Comparison of ENCODE assay signal across 8 cellular contexts in the genomic region with DNA sequence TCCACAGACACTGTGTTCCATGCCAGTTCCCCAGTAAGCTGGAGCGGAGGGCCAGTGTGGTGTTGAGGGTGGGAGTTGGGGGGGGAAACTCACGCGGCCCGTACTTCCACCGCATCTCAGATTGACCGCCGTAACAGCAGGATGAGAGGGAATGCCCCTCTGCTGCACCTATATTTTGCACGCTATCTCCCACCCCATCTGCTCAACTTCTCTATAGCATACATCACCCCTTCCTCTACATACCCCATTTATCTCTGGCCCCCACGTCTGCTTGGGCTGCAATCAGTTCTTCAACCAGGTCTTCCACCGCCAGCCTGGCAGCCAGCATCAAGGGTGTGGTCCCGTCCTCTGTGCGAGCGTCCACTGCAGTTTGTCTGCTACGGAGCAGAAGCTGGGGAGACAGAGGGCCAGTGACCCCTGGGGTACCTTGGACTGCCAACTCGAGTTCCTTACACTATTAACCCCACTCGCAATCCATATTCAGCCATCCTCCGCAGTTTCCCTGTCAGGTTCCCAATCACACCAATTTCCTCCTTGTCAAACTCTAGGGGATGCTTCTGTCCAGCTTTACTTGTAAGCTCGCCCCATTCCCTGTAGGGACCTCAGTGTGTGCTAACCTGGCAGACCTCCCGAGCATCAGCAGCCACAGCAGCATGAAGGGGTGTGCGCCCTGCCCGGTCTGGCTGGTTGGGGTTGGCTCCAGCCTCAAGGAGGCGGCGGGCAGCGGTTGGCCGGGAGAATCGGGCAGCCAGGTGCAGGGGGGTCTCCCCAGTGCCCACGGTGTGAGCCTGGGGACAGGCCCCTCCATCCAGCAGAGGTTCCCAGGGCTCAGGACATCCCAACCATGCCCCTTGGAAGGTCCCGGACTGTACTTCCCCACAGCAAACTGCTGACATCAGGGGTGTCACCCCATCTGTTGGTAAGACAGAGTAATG. TPM values are rescaled to one million over a fixed set of nuclear protein-coding genes. Genes with fewer than 3 reads are reported as not detected.
DNase-seq lines count a peak whose midpoint lies in the region; ATAC-seq and TF ChIP-seq lines count a peak whose summit lies in the region.

No MANE protein-coding gene starts in this region.

- H3K9me3 Mint-ChIP-seq in nephron progenitor cell, result no peaks in the 10 kb centered on the region

- H3K4me3 ChIP-seq in SK-N-SH (ENCODE audit: low read depth in 2 of 2, low read length in 1 of 2) (peak overlapping the region; percentile 83 to 95), esophagus (ENCODE audit: low read depth in 1 of 2, low read length in 2 of 2) (peak overlapping the region; percentile 72 to 79)

- H3K27ac ChIP-seq in SK-N-SH (ENCODE audit: low read depth in 2 of 2, low read length in 1 of 2), result peak overlapping the region; percentile 99 to 100
- H3K27ac ChIP-seq in esophagus (ENCODE audit: low read depth in 2 of 2, low read length in 1 of 2), result peak overlapping the region; percentile 98 to 99

- peak overlapping the region; percentile 100 for H3K27ac Mint-ChIP-seq in nephron progenitor cell

- peaks cover 2% of the 10 kb centered on the region for H3K27me3 Mint-ChIP-seq in nephron progenitor cell (ENCODE audit: low read depth, poor library complexity)

- no peaks in the 10 kb centered on the region for H3K36me3 ChIP-seq in SK-N-SH (replicated peaks in 1 of 2; ENCODE audit: control insufficient read depth in 1 of 2, insufficient read depth in 2 of 2, low read length in 1 of 2)
- H3K36me3 ChIP-seq in esophagus (ENCODE audit: control insufficient read depth in 2 of 2, insufficient read depth in 2 of 2, low read length in 1 of 2), result no peaks in the 10 kb centered on the region

- peak overlapping the region; percentile 100 for H3K4me2 ChIP-seq in SK-N-SH

- H3K36me3 Mint-ChIP-seq in nephron progenitor cell (ENCODE audit: low read depth), result no peaks in the 10 kb centered on the region

- H3K4me1 Mint-ChIP-seq in nephron progenitor cell, result peaks cover 60% of the 10 kb centered on the region

- H3F3A ChIP-seq in SK-N-SH (replicated peaks; ENCODE audit: insufficient read depth), result peaks cover 15% of the 10 kb centered on the region

- no peaks in the 10 kb centered on the region for H4K20me1 ChIP-seq in SK-N-SH (ENCODE audit: insufficient read depth)

- DNase-seq in GM20000 (ENCODE audit: low spot score) (peak; percentile 49), SK-N-SH (peak; percentile 70), nephron progenitor cell (no peak), NCI-H446 (lab: John Stamatoyannopoulos, UW) (no peak), NCI-H2107 treated with DMSO at 0.1 percent for 48 hours (lab: John Stamatoyannopoulos, UW; ENCODE audit: unreplicated experiment) (no peak)
- no peak for DNase-seq in stimulated activated CD4-positive, alpha-beta T cell treated with anti-CD3 and anti-CD28 coated beads, Interleukin-2, amount 100 ng/mL, for 24 hours

- peak overlapping the region; percentile 40; the same call in 1 of the 2 replicates for H2AFZ ChIP-seq in SK-N-SH (ENCODE audit: low read depth)

- TF ChIP-seq CTCF in GM20000 (IDR thresholded peaks at IDR 0.05; ENCODE audit: extremely low read depth, missing control alignments) (no peak), SK-N-SH (IDR thresholded peaks at IDR 0.05) (no peak), nephron progenitor cell (IDR thresholded peaks at IDR 0.05) (no peak)

- POLR2A ChIA-PET in SK-N-SH (lab: Yijun Ruan, JAX), result interaction anchor here (0.8 to 1.4 kb wide), 3 partner anchors 67 to 775 kb away, joined by 3 to 4 read pairs (median 3); partner anchors contain the start of genes DDX39B and FKBPL

- no peak for ATAC-seq in HG02970 (IDR thresholded peaks at IDR 0.05; ENCODE audit: low FRiP score, unreplicated experiment)

- H3K9me3 ChIP-seq in SK-N-SH (no peaks in the 10 kb centered on the region), esophagus (ENCODE audit: control insufficient read depth in 2 of 2, insufficient read depth in 1 of 2, low read depth in 1 of 2, low read length in 1 of 2) (no peaks in the 10 kb centered on the region)

- CTCF ChIA-PET in SK-N-SH (lab: Yijun Ruan, JAX), result interaction anchor here (0.6 to 1.5 kb wide), 3 partner anchors 8 to 103 kb away, joined by 3 to 6 read pairs (median 3); partner anchors contain the start of gene EGFL8

- H3K27me3 ChIP-seq in SK-N-SH (ENCODE audit: insufficient read depth), result no peaks in the 10 kb centered on the region
- H3K27me3 ChIP-seq in esophagus (ENCODE audit: control insufficient read depth in 1 of 2, insufficient read depth in 2 of 2, low read length in 2 of 2), result no peaks in the 10 kb centered on the region

- H3K9ac ChIP-seq in SK-N-SH, result peak overlapping the region; percentile 100

- TF ChIP-seq EP300 in SK-N-SH (IDR thresholded peaks at IDR 0.05; ENCODE audit: borderline replicate concordance in 1 of 2, low read depth in 1 of 2, low read length in 1 of 2), result no peak

- H3K79me2 ChIP-seq in SK-N-SH (ENCODE audit: insufficient read depth), result no peaks in the 10 kb centered on the region

- WGBS in SK-N-SH (ENCODE audit: low lambda C conversion rate), result 30% methylated on average over 22 of the region's 28 CpGs
- WGBS in esophagus, 2 donors, result 43 to 50% methylated on average over 28 of the region's 28 CpGs

- H3K4me3 Mint-ChIP-seq in nephron progenitor cell, result peak overlapping the region; percentile 90

- H3K9me2 ChIP-seq in SK-N-SH, result no peaks in the 10 kb centered on the region

- H3K4me1 ChIP-seq in SK-N-SH (ENCODE audit: control insufficient read depth in 1 of 2, insufficient read depth in 2 of 2, low read depth in 1 of 2, low read length in 1 of 2) (peaks cover 6 to 14% of the 10 kb centered on the region in 2 experiments; a peak in 1 of 4 replicates), esophagus (ENCODE audit: control insufficient read depth in 2 of 2, insufficient read depth in 2 of 2, low read length in 1 of 2) (peaks cover 0 to 10% of the 10 kb centered on the region in 2 donors)

- TF ChIP-seq RAD21 in SK-N-SH (IDR thresholded peaks at IDR 0.05; ENCODE audit: low read length), result no peak

TF ChIP-seq in SK-N-SH, 30 proteins besides CTCF, POLR2A, EP300 and RAD21:
- TF ChIP-seq FOXM1 (IDR thresholded peaks at IDR 0.05; ENCODE audit: low read depth) (no peak), FOXJ3 (CRISPR knock-in tag; IDR thresholded peaks at IDR 0.05) (0 out of 2 replicates have a peak, but pooled peaks have one; percentile 3), MXI1 (IDR thresholded peaks at IDR 0.05; ENCODE audit: low read depth, low read length) (peak; percentile 9; the same call in 1 of the 2 replicates)
TF ChIP-seq in SK-N-SH: peak in this region for 2.

RNA-seq across cellular contexts. Expression of gene GPSM3, which starts 4.5 kb away (rescaled TPM):
- 1.5 and 1.9 TPM in 2 replicates for polyA plus RNA-seq in SK-N-SH (2012; rRNA removed)
- polyA plus RNA-seq in SK-N-SH (2012; cell fraction: cytosol; rRNA removed), result 0.93 and 1.2 TPM in 2 replicates
- polyA plus RNA-seq in SK-N-SH (2012; cell fraction: nucleus; rRNA removed), result 2.3 TPM in 2 replicates
- 1 to 10 TPM; 4.0 to 4.6 TPM for polyA plus RNA-seq in esophagus

RNA-seq across cellular contexts. Expression of gene PBX2, which starts 6.9 kb away (rescaled TPM):
- polyA plus RNA-seq in SK-N-SH (2012; rRNA removed) (74.5 and 83.1 TPM in 2 replicates), esophagus (10 to 100 TPM; 29.4 to 49.8 TPM)
- polyA plus RNA-seq in SK-N-SH (2012; cell fraction: cytosol; rRNA removed), result 29.4 and 45.5 TPM in 2 replicates
- polyA plus RNA-seq in SK-N-SH (2012; cell fraction: nucleus; rRNA removed), result 180 and 230 TPM in 2 replicates

RNA-seq across cellular contexts. Expression of gene AGER, which starts 12.9 kb away (rescaled TPM):
- polyA plus RNA-seq in SK-N-SH (2012; rRNA removed) (2.9 and 3.5 TPM in 2 replicates), esophagus (1 to 10 TPM; 3.5 to 8.3 TPM)
- 0.68 and 0.80 TPM in 2 replicates for polyA plus RNA-seq in SK-N-SH (2012; cell fraction: cytosol; rRNA removed)
- polyA plus RNA-seq in SK-N-SH (2012; cell fraction: nucleus; rRNA removed), result 25.0 and 43.7 TPM in 2 replicates

RNA-seq across cellular contexts. Expression of gene RNF5, which starts 18.7 kb away (rescaled TPM):
- 74.8 and 110 TPM in 2 replicates for polyA plus RNA-seq in SK-N-SH (2012; rRNA removed)
- polyA plus RNA-seq in SK-N-SH (2012; cell fraction: cytosol; rRNA removed), result 90.1 and 105 TPM in 2 replicates
- polyA plus RNA-seq in SK-N-SH (2012; cell fraction: nucleus; rRNA removed), result 11.7 and 31.8 TPM in 2 replicates
- polyA plus RNA-seq in esophagus, result 10 to 100 TPM; 36.3 to 44.9 TPM

RNA-seq across cellular contexts. Expression of gene AGPAT1, which starts 21.1 kb away (rescaled TPM):
- polyA plus RNA-seq in SK-N-SH (2012; rRNA removed), result 118 and 122 TPM in 2 replicates
- 59.9 and 92.2 TPM in 2 replicates for polyA plus RNA-seq in SK-N-SH (2012; cell fraction: cytosol; rRNA removed)
- polyA plus RNA-seq in SK-N-SH (2012; cell fraction: nucleus; rRNA removed), result 85.0 and 85.2 TPM in 2 replicates
- polyA plus RNA-seq in esophagus, result 10 to 100 TPM; 15.3 to 18.3 TPM

Comparison
In these comparisons a context has a peak if more than half of its experiments do, and no peak if none do; other contexts are left out.
1. DNase-seq: peak in GM20000 (single experiment) and SK-N-SH (single experiment); none in nephron progenitor cell (single experiment), stimulated activated CD4-positive, alpha-beta T cell treated with anti-CD3 and anti-CD28 coated beads, Interleukin-2, amount 100 ng/mL, for 24 hours (0 of 2), NCI-H446 (0 of 2) and NCI-H2107 treated with DMSO at 0.1 percent for 48 hours (single experiment).